Comparison of ENCODE assay signal across 1 cellular context in genomic region chr6:135251964-135252429, GRCh38.
TF ChIP-seq lines count a peak whose summit lies in the region.

No MANE protein-coding gene starts in this region.

TF ChIP-seq in H1, 55 proteins besides CTCF, POLR2A, EP300 and RAD21 (continued from another document):
- TF ChIP-seq, protein P1, sequence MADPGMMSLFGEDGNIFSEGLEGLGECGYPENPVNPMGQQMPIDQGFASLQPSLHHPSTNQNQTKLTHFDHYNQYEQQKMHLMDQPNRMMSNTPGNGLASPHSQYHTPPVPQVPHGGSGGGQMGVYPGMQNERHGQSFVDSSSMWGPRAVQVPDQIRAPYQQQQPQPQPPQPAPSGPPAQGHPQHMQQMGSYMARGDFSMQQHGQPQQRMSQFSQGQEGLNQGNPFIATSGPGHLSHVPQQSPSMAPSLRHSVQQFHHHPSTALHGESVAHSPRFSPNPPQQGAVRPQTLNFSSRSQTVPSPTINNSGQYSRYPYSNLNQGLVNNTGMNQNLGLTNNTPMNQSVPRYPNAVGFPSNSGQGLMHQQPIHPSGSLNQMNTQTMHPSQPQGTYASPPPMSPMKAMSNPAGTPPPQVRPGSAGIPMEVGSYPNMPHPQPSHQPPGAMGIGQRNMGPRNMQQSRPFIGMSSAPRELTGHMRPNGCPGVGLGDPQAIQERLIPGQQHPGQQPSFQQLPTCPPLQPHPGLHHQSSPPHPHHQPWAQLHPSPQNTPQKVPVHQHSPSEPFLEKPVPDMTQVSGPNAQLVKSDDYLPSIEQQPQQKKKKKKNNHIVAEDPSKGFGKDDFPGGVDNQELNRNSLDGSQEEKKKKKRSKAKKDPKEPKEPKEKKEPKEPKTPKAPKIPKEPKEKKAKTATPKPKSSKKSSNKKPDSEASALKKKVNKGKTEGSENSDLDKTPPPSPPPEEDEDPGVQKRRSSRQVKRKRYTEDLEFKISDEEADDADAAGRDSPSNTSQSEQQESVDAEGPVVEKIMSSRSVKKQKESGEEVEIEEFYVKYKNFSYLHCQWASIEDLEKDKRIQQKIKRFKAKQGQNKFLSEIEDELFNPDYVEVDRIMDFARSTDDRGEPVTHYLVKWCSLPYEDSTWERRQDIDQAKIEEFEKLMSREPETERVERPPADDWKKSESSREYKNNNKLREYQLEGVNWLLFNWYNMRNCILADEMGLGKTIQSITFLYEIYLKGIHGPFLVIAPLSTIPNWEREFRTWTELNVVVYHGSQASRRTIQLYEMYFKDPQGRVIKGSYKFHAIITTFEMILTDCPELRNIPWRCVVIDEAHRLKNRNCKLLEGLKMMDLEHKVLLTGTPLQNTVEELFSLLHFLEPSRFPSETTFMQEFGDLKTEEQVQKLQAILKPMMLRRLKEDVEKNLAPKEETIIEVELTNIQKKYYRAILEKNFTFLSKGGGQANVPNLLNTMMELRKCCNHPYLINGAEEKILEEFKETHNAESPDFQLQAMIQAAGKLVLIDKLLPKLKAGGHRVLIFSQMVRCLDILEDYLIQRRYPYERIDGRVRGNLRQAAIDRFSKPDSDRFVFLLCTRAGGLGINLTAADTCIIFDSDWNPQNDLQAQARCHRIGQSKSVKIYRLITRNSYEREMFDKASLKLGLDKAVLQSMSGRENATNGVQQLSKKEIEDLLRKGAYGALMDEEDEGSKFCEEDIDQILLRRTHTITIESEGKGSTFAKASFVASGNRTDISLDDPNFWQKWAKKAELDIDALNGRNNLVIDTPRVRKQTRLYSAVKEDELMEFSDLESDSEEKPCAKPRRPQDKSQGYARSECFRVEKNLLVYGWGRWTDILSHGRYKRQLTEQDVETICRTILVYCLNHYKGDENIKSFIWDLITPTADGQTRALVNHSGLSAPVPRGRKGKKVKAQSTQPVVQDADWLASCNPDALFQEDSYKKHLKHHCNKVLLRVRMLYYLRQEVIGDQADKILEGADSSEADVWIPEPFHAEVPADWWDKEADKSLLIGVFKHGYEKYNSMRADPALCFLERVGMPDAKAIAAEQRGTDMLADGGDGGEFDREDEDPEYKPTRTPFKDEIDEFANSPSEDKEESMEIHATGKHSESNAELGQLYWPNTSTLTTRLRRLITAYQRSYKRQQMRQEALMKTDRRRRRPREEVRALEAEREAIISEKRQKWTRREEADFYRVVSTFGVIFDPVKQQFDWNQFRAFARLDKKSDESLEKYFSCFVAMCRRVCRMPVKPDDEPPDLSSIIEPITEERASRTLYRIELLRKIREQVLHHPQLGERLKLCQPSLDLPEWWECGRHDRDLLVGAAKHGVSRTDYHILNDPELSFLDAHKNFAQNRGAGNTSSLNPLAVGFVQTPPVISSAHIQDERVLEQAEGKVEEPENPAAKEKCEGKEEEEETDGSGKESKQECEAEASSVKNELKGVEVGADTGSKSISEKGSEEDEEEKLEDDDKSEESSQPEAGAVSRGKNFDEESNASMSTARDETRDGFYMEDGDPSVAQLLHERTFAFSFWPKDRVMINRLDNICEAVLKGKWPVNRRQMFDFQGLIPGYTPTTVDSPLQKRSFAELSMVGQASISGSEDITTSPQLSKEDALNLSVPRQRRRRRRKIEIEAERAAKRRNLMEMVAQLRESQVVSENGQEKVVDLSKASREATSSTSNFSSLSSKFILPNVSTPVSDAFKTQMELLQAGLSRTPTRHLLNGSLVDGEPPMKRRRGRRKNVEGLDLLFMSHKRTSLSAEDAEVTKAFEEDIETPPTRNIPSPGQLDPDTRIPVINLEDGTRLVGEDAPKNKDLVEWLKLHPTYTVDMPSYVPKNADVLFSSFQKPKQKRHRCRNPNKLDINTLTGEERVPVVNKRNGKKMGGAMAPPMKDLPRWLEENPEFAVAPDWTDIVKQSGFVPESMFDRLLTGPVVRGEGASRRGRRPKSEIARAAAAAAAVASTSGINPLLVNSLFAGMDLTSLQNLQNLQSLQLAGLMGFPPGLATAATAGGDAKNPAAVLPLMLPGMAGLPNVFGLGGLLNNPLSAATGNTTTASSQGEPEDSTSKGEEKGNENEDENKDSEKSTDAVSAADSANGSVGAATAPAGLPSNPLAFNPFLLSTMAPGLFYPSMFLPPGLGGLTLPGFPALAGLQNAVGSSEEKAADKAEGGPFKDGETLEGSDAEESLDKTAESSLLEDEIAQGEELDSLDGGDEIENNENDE (IDR thresholded peaks at IDR 0.05; ENCODE audit: insufficient replicate concordance, low read length): no peak
- TF ChIP-seq SP2 (IDR thresholded peaks at IDR 0.05; ENCODE audit: low read length) (no peak), GABPA (IDR thresholded peaks at IDR 0.05; ENCODE audit: borderline replicate concordance, insufficient read depth, low read length) (no peak), ZNF274 (IDR thresholded peaks at IDR 0.05; ENCODE audit: borderline replicate concordance, extremely low read depth, low read length) (no peak), SUZ12 (IDR thresholded peaks at IDR 0.05; ENCODE audit: low read length) (no peak), SP1 (IDR thresholded peaks at IDR 0.05; ENCODE audit: low read depth, low read length) (no peak), KDM1A (IDR thresholded peaks at IDR 0.05; ENCODE audit: borderline replicate concordance, low read length) (no peak), SIRT6 (IDR thresholded peaks at IDR 0.05; ENCODE audit: low read length) (no peak), GTF2F1 (IDR thresholded peaks at IDR 0.05; ENCODE audit: borderline replicate concordance, low read depth, low read length) (no peak), SIX5 (IDR thresholded peaks at IDR 0.05; ENCODE audit: low read depth, low read length) (no peak), CTBP2 (IDR thresholded peaks at IDR 0.05; ENCODE audit: borderline replicate concordance, insufficient read depth, insufficient read length, low read length) (no peak)
TF ChIP-seq in H1: peak in this region for 0.
